Comparison of ENCODE assay signal across 8 cellular contexts in genomic region chr12:46267618-46268348, GRCh38. TPM values are rescaled to one million over a fixed set of nuclear protein-coding genes. Genes with fewer than 3 reads are reported as not detected.
DNase-seq lines count a peak whose midpoint lies in the region; ATAC-seq, FAIRE-seq and TF ChIP-seq lines count a peak whose summit lies in the region.

No MANE protein-coding gene starts in this region.

- POLR2A ChIA-PET in GM12878 (lab: Charles Lee), result interaction anchor here (0.6 to 3.8 kb wide), 8 partner anchors 44 to 123 kb away, joined by 3 to 30 read pairs (median 4); no protein-coding TSS in a partner anchor

- no peak overlapping the region; the same call in 1 of the 2 replicates for H2AFZ ChIP-seq in GM12878 (ENCODE audit: control insufficient read depth, low read depth, low read length)

- SMC1A ChIA-PET in GM12878 (lab: Charles Lee; ENCODE audit: uncharacterized antibody, unreplicated experiment), result interaction anchor here (1.6 to 4.6 kb wide), 4 partner anchors 51 to 99 kb away, joined by 4 to 42 read pairs (median 35); no protein-coding TSS in a partner anchor

- ATAC-seq in GM12878, result peak; percentile 3
- no peak for ATAC-seq in GM18511 (IDR thresholded peaks at IDR 0.05; ENCODE audit: unreplicated experiment)

- H3K27ac ChIP-seq in GM12878 (ENCODE audit: control insufficient read depth, insufficient read depth), result peak overlapping the region; percentile 95

- TF ChIP-seq CTCF in GM12878 (IDR thresholded peaks at IDR 0.05 in 2 of 3, conservative IDR thresholded peaks at IDR 0.05 in 1 of 3; ENCODE audit: control insufficient read depth in 2 of 3, extremely low read depth in 1 of 3, insufficient read depth in 1 of 3, low read depth in 3 of 3, low read length in 3 of 3), result no peak

- peaks cover 79% of the 10 kb centered on the region for H3K79me2 ChIP-seq in GM12878 (ENCODE audit: control insufficient read depth, insufficient read depth, low read length)

- no peak for TF ChIP-seq RAD21 in GM12878 (IDR thresholded peaks at IDR 0.05; ENCODE audit: insufficient read depth, low read depth, low read length)

- in situ Hi-C loops in GM12878 (cut with MboI), result loop anchor here (5.0 kb wide), 1 partner anchor 100 kb away; no protein-coding TSS in a partner anchor

- H3K9me3 ChIP-seq in GM12878 (replicated peaks; ENCODE audit: control insufficient read depth, insufficient read depth, low read length), result no peaks in the 10 kb centered on the region

- peak; percentile 30; the same call in 1 of the 2 replicates for TF ChIP-seq POLR2A in Raji (IDR thresholded peaks at IDR 0.05; ENCODE audit: insufficient read depth, low read depth, low read length)
- TF ChIP-seq POLR2A in GM12878 (IDR thresholded peaks at IDR 0.05; ENCODE audit: low read depth, low read length), result peak; percentile 45

- 0 out of 4 replicates have a peak, but pooled peaks cover 0 to 4% of the 10 kb centered on the region in 2 experiments for H3K36me3 ChIP-seq in GM12878 (ENCODE audit: control insufficient read depth in 2 of 2, insufficient read depth in 2 of 2, low read length in 1 of 2)

- no peaks in the 10 kb centered on the region for H3K27me3 ChIP-seq in GM12878 (replicated peaks in 1 of 2; ENCODE audit: control insufficient read depth in 2 of 2, insufficient read depth in 2 of 2, low read length in 1 of 2)

- no peak for TF ChIP-seq EP300 in GM12878 (IDR thresholded peaks at IDR 0.05; ENCODE audit: borderline replicate concordance in 1 of 2, control insufficient read depth in 1 of 2, low read depth in 2 of 2, low read length in 2 of 2)

- intact Hi-C loops in GM12878 (cut with micrococcal nuclease; ENCODE audit: unreplicated experiment), result loop anchor here (2.0 to 10.0 kb wide), 8 partner anchors 51 to 1437 kb away; partner anchors contain the start of genes ARID2, RPAP3, SCAF11 and SLC38A2

- peaks cover 12% of the 10 kb centered on the region; the same call in 1 of the 2 replicates for H3K4me1 ChIP-seq in GM12878 (ENCODE audit: control insufficient read depth, insufficient read depth, low read length)

- no peak for FAIRE-seq in GM12878 (lab: Jason Lieb, UNC)

- CTCF ChIA-PET in GM12878 (lab: Yijun Ruan, JAX), result interaction anchor here (0.6 to 6.2 kb wide), 5 partner anchors 51 to 96 kb away, joined by 3 to 45 read pairs (median 5); no protein-coding TSS in a partner anchor

- DNase-seq in activated CD8-positive, alpha-beta memory T cell treated with anti-CD3 and anti-CD28 coated beads for 4 hours (ENCODE audit: low read depth in 2 of 2), result peak; percentile 4 to 11
- DNase-seq in activated CD8-positive, alpha-beta memory T cell treated with anti-CD3 and anti-CD28 coated beads for 24 hours, result no peak
- DNase-seq in GM12878 (ENCODE audit: low read depth, low spot score), result no peak
- peak; percentile 60 for DNase-seq in kidney tubule cell (ENCODE audit: low spot score)
- peak; percentile 29 to 32 for DNase-seq in stimulated activated CD4-positive, alpha-beta T cell treated with anti-CD3 and anti-CD28 coated beads, Interleukin-4, amount 100 ng/mL, for 48 hours (ENCODE audit: low read depth in 2 of 2)
- no peak for DNase-seq in mucosa of gallbladder (ENCODE audit: low spot score)

- H4K20me1 ChIP-seq in GM12878 (ENCODE audit: control insufficient read depth, insufficient read depth), result peaks cover 2% of the 10 kb centered on the region; the same call in 1 of the 2 replicates

- RAD21 ChIA-PET in GM12878 (lab: Charles Lee; ENCODE audit: unreplicated experiment), result interaction anchor here (2.2 to 3.6 kb wide), 6 partner anchors 51 to 103 kb away, joined by 10 to 60 read pairs (median 18); partner anchors contain the start of gene SLC38A2

- H3K9ac ChIP-seq in GM12878 (ENCODE audit: control insufficient read depth, insufficient read depth, low read length), result peak overlapping the region; percentile 97

- peak overlapping the region; percentile 96 for H3K4me2 ChIP-seq in GM12878 (ENCODE audit: control insufficient read depth, insufficient read depth)

- peak overlapping the region; percentile 82 for H3K4me3 ChIP-seq in GM12878

- 1% methylated on average over 51 of the region's 51 CpGs for WGBS in GM12878 (ENCODE audit: insufficient coverage, insufficient replicate concordance, low lambda C conversion rate, missing lambda C conversion rate)

- no TSS peak for BruUV-seq in GM12878 (replicated peaks; lab: Mats Ljungman, UMichigan)

TF ChIP-seq in GM12878, 131 proteins besides CTCF, POLR2A, EP300 and RAD21 (continues in another document):
- TF ChIP-seq, protein P1, sequence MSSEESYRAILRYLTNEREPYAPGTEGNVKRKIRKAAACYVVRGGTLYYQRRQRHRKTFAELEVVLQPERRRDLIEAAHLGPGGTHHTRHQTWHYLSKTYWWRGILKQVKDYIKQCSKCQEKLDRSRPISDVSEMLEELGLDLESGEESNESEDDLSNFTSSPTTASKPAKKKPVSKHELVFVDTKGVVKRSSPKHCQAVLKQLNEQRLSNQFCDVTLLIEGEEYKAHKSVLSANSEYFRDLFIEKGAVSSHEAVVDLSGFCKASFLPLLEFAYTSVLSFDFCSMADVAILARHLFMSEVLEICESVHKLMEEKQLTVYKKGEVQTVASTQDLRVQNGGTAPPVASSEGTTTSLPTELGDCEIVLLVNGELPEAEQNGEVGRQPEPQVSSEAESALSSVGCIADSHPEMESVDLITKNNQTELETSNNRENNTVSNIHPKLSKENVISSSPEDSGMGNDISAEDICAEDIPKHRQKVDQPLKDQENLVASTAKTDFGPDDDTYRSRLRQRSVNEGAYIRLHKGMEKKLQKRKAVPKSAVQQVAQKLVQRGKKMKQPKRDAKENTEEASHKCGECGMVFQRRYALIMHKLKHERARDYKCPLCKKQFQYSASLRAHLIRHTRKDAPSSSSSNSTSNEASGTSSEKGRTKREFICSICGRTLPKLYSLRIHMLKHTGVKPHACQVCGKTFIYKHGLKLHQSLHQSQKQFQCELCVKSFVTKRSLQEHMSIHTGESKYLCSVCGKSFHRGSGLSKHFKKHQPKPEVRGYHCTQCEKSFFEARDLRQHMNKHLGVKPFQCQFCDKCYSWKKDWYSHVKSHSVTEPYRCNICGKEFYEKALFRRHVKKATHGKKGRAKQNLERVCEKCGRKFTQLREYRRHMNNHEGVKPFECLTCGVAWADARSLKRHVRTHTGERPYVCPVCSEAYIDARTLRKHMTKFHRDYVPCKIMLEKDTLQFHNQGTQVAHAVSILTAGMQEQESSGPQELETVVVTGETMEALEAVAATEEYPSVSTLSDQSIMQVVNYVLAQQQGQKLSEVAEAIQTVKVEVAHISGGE (CRISPR knock-in tag; IDR thresholded peaks at IDR 0.05), result no peak
- TF ChIP-seq GABPA (IDR thresholded peaks at IDR 0.05; ENCODE audit: low read depth) (no peak), KDM1A (IDR thresholded peaks at IDR 0.05; ENCODE audit: borderline replicate concordance) (no peak), CHD1 (IDR thresholded peaks at IDR 0.05; ENCODE audit: low read depth, low read length) (0 out of 2 replicates have a peak, but pooled peaks have one; percentile 4), ZZZ3 (IDR thresholded peaks at IDR 0.05; ENCODE audit: control insufficient read depth, insufficient read length, low read depth) (no peak), YBX1 (IDR thresholded peaks at IDR 0.05) (no peak), PBX3 (IDR thresholded peaks at IDR 0.05; ENCODE audit: insufficient replicate concordance, low read depth, low read length) (no peak), RBBP5 (conservative IDR thresholded peaks at IDR 0.05) (no peak), CBX3 (IDR thresholded peaks at IDR 0.05; ENCODE audit: borderline replicate concordance, low read depth) (no peak)

RNA-seq across cellular contexts. Expression of gene SLC38A1, which starts 1.1 kb away (rescaled TPM):
- 764 and 791 TPM in 2 replicates for total RNA-seq in GM12878 (2013; cell fraction: nucleolus; rRNA removed)
- total RNA-seq in GM12878 (2014; rRNA removed) (144 and 159 TPM in 2 replicates), GM12878 (2014; rRNA removed; fragmentation: Illumina TruSeq; extraction: Trizol) (150 and 152 TPM in 2 replicates), GM12878 (2021) (148 and 152 TPM in 2 replicates), mucosa of gallbladder (70.2 TPM)
- polyA plus RNA-seq in GM12878 (2011; ENCODE audit: low read depth), result 37.5 TPM
- polyA plus RNA-seq in GM12878 (2011; rRNA removed) (191 and 248 TPM in 2 replicates), GM12878 (2014; fragmentation: Illumina TruSeq; extraction: Trizol) (140 and 164 TPM in 2 replicates), GM12878 (2014; fragmentation: Nextera tagmentation; extraction: Ambion mirVana) (10 to 100 TPM; 38.1 to 64.0 TPM), GM12878 (2014; rRNA removed) (74.3 and 82.1 TPM in 2 replicates), GM12878 (2016; fragmentation: Nextera tagmentation; extraction: Ambion mirVana) (100 to 1,000 TPM; 143 to 151 TPM)
- 74.6 and 85.1 TPM in 2 replicates for polyA plus RNA-seq in GM12878 (2011; cell fraction: cytosol; rRNA removed)
- 156 and 168 TPM in 2 replicates for polyA plus RNA-seq in GM12878 (2011; cell fraction: nucleus; rRNA removed)
- polyA plus RNA-seq in GM12878 (2012), result 57.2 and 59.9 TPM in 2 replicates
- polyA minus RNA-seq in GM12878 (2011; rRNA and poly(A)+ RNA removed), result 281 and 408 TPM in 2 replicates
- 103 and 111 TPM in 2 replicates for polyA minus RNA-seq in GM12878 (2011; cell fraction: cytosol; rRNA and poly(A)+ RNA removed)
- 212 and 317 TPM in 2 replicates for polyA minus RNA-seq in GM12878 (2011; cell fraction: nucleus; rRNA and poly(A)+ RNA removed)

Comparison
In these comparisons a context has a peak if more than half of its experiments do, and no peak if none do; other contexts are left out.
1. DNase-seq: peak in activated CD8-positive, alpha-beta memory T cell treated with anti-CD3 and anti-CD28 coated beads for 4 hours (2 of 2), kidney tubule cell (single experiment) and stimulated activated CD4-positive, alpha-beta T cell treated with anti-CD3 and anti-CD28 coated beads, Interleukin-4, amount 100 ng/mL, for 48 hours (2 of 2); none in activated CD8-positive, alpha-beta memory T cell treated with anti-CD3 and anti-CD28 coated beads for 24 hours (single experiment), GM12878 (single experiment) and mucosa of gallbladder (single experiment).